In genomic region chr3:117063910-117064309, GRCh38 we compare ENCODE assay signal across 16 cellular contexts.
A peak's percentile ranks its signal among the peaks of the same experiment; 100 is the strongest.
DNase-seq lines count a peak whose midpoint lies in the region; ATAC-seq and TF ChIP-seq lines count a peak whose summit lies in the region.
"Had no signal": no experiment of that assay in that cellular context is flagged by ENCODE, and none has a peak within 500 bp of the region (broad histone marks: within the 10 kb centered on the region; RNA-seq: fewer than 3 reads in every experiment).

No MANE protein-coding gene starts in this region.

- dilution Hi-C loops in IMR-90 (cut with HindIII; ENCODE audit: low sequenced_read_pairs, unreplicated experiment): no loop called here

- no peak overlapping the region for H2AFZ ChIP-seq in IMR-90 (replicated peaks; ENCODE audit: low read length, poor library complexity)
- H2AFZ ChIP-seq: parathyroid adenoma had no signal

- H3K9me3 ChIP-seq in IMR-90 (ENCODE audit: control insufficient read depth, insufficient read depth, low read length): no peaks in the 10 kb centered on the region
- H3K9me3 ChIP-seq in gastrocnemius medialis: no peaks in the 10 kb centered on the region
- H3K9me3 ChIP-seq: BE2C had no signal

- H3K4me1 ChIP-seq in IMR-90 (ENCODE audit: control insufficient read depth, insufficient read depth, low read length) (peaks cover 4% of the 10 kb centered on the region; the same call in 1 of the 2 replicates), gastrocnemius medialis (no peaks in the 10 kb centered on the region)
- H3K4me1 ChIP-seq: parathyroid adenoma had no signal

- no peak overlapping the region for H3K4me2 ChIP-seq in IMR-90 (ENCODE audit: low read depth, low read length)

- 17% methylated on average over 1 of the region's 1 CpG; no CpG with 5 or more reads in 1 of the 2 experiments for WGBS in IMR-90 (ENCODE audit: extremely low coverage in 2 of 2, insufficient read length in 1 of 2), 2 experiments

- H2BK20ac ChIP-seq in IMR-90 (ENCODE audit: low read depth, low read length): no peak overlapping the region

- H3K79me1 ChIP-seq in IMR-90 (ENCODE audit: low read depth in 1 of 2, low read length in 2 of 2): no peaks in the 10 kb centered on the region

- no TSS peak for BruUV-seq in IMR-90 (replicated peaks; lab: Mats Ljungman, UMichigan)

- TF ChIP-seq RAD21 in IMR-90 (IDR thresholded peaks at IDR 0.05; ENCODE audit: low read length): no peak

- H3K14ac ChIP-seq in IMR-90 (replicated peaks; ENCODE audit: low read depth, low read length): no peak overlapping the region

- H3K4me3 ChIP-seq in IMR-90 (ENCODE audit: insufficient read depth, low read depth, low read length) (no peak overlapping the region), astrocyte of the cerebellum (ENCODE audit: low read depth, low read length) (no peak overlapping the region), gastrocnemius medialis (no peak overlapping the region)

- no peak overlapping the region for H2AK9ac ChIP-seq in IMR-90 (replicated peaks; ENCODE audit: low read depth, low read length, poor library complexity)

- TF ChIP-seq CTCF in IMR-90 (conservative IDR thresholded peaks at IDR 0.05; ENCODE audit: low read depth, low read length) (no peak), astrocyte of the cerebellum (IDR thresholded peaks at IDR 0.05; ENCODE audit: low read depth, low read length, missing control alignments) (no peak), gastrocnemius medialis (IDR thresholded peaks at IDR 0.05 in 4 of 5, conservative IDR thresholded peaks at IDR 0.05 in 1 of 5) (no peak)

- H3K9ac ChIP-seq in IMR-90 (ENCODE audit: low read depth, low read length): no peak overlapping the region
- H3K9ac ChIP-seq: parathyroid adenoma had no signal

- ATAC-seq in IMR-90 (ENCODE audit: low read depth): peak; percentile 59
- peak; percentile 52 for ATAC-seq in left ventricle myocardium superior
- ATAC-seq in gastrocnemius medialis: peak; percentile 46 to 54

- no peak overlapping the region for H2BK5ac ChIP-seq in IMR-90 (ENCODE audit: low read depth, low read length, poor library complexity, severe bottlenecking)

- H4K20me1 ChIP-seq in IMR-90 (ENCODE audit: insufficient read depth, low read length): no peaks in the 10 kb centered on the region

- CTCF ChIA-PET in IMR-90 (lab: Yijun Ruan, JAX): no interaction called here

- DNase-seq in IMR-90: peak; percentile 70
- DNase-seq in astrocyte of the cerebellum (ENCODE audit: low read depth): peak; percentile 1
- DNase-seq in left ventricle myocardium superior: no peak
- no peak for DNase-seq in gastrocnemius medialis
- no peak for DNase-seq in pons (ENCODE audit: low spot score)
- no peak for DNase-seq in activated CD4-positive, alpha-beta T cell treated with anti-CD3 and anti-CD28 coated beads for 4 hours
- DNase-seq in stimulated activated CD4-positive, alpha-beta T cell treated with anti-CD3 and anti-CD28 coated beads, Interleukin-4, amount 100 ng/mL, for 24 hours: no peak
- DNase-seq: activated CD4-positive, alpha-beta T cell treated with anti-CD3 and anti-CD28 coated beads, Interleukin-2, amount 10 ng/mL, durations not matched to agents 24 days and 14 days; activated CD8-positive, alpha-beta memory T cell treated with anti-CD3 and anti-CD28 coated beads, Interleukin-2, amount 50 U/mL, for 4 hours; activated effector memory CD4-positive, alpha-beta T cell treated with anti-CD3 and anti-CD28 coated beads, Interleukin-2, amount 50 U/mL, for 16 hours; amygdala; BE2C; NCI-H1092; small intestine; stimulated activated CD4-positive, alpha-beta T cell treated with anti-CD3 and anti-CD28 coated beads, Interleukin-4, amount 100 ng/mL, for 4 hours had no signal

- intact Hi-C loops in IMR-90 (cut with micrococcal nuclease) (no loop called here), left ventricle myocardium superior (cut with micrococcal nuclease) (no loop called here), gastrocnemius medialis (cut with DNase I; ENCODE audit: low total_unique reads) (no loop called here)

- no peaks in the 10 kb centered on the region for H3K27me3 ChIP-seq in IMR-90 (ENCODE audit: control insufficient read depth, insufficient read depth, low read length)
- H3K27me3 ChIP-seq in gastrocnemius medialis: no peaks in the 10 kb centered on the region
- H3K27me3 ChIP-seq: BE2C had no signal

- in situ Hi-C loops in IMR-90 (cut with MboI; ENCODE audit: low sequenced_read_pairs) (no loop called here), astrocyte of the cerebellum (cut with HindIII; ENCODE audit: low sequenced_read_pairs) (no loop called here), gastrocnemius medialis (cut with MboI; ENCODE audit: low sequenced_read_pairs in 4 of 4) (no loop called here)

- H4K8ac ChIP-seq in IMR-90 (ENCODE audit: low read depth in 2 of 2, low read length in 2 of 2): no peak overlapping the region

- H3K36me3 ChIP-seq in IMR-90 (ENCODE audit: control insufficient read depth, insufficient read depth, low read length) (no peaks in the 10 kb centered on the region), gastrocnemius medialis (no peaks in the 10 kb centered on the region)
- H3K36me3 ChIP-seq: BE2C had no signal

- no peak overlapping the region for H3K56ac ChIP-seq in IMR-90 (ENCODE audit: extremely low read depth, insufficient read depth, low read length)

- H3K27ac ChIP-seq in IMR-90 (ENCODE audit: insufficient read depth, low read length) (peak overlapping the region; percentile 76; the same call in 1 of the 2 replicates), gastrocnemius medialis (no peak overlapping the region)
- H3K27ac ChIP-seq: parathyroid adenoma had no signal

- no peak overlapping the region for H2BK15ac ChIP-seq in IMR-90 (ENCODE audit: low read depth, low read length)

- H4K5ac ChIP-seq in IMR-90 (ENCODE audit: low read depth, low read length): peak overlapping the region; percentile 69; the same call in 1 of the 2 replicates

- POLR2A ChIA-PET in IMR-90 (lab: Charles Lee; ENCODE audit: unreplicated experiment): no interaction called here

- no peak overlapping the region for H2BK120ac ChIP-seq in IMR-90 (ENCODE audit: low read depth, low read length)

- TF ChIP-seq POLR2A in IMR-90 (IDR thresholded peaks at IDR 0.05; ENCODE audit: low read depth, low read length) (no peak), gastrocnemius medialis (IDR thresholded peaks at IDR 0.05) (no peak)

- H3K23ac ChIP-seq in IMR-90 (ENCODE audit: low read depth, low read length): no peak overlapping the region

- no peaks in the 10 kb centered on the region for H3K9me1 ChIP-seq in IMR-90 (ENCODE audit: insufficient read depth, low read length)

- H3K4ac ChIP-seq in IMR-90 (ENCODE audit: low read depth, low read length): no peak overlapping the region

- no peak overlapping the region for H2AK5ac ChIP-seq in IMR-90 (ENCODE audit: low read depth, low read length)

- no peak overlapping the region for H4K91ac ChIP-seq in IMR-90 (ENCODE audit: insufficient read depth, low read depth, low read length)

- peak overlapping the region; percentile 78; the same call in 1 of the 2 replicates for H3K18ac ChIP-seq in IMR-90 (ENCODE audit: low read depth, low read length)

TF ChIP-seq in IMR-90, 13 proteins besides CTCF, POLR2A, EP300 and RAD21:
- no peak for TF ChIP-seq RCOR1 (IDR thresholded peaks at IDR 0.05; ENCODE audit: insufficient replicate concordance, low read length)
- TF ChIP-seq USF2 (IDR thresholded peaks at IDR 0.05; ENCODE audit: low read depth, low read length): no peak
- TF ChIP-seq SMC3 (IDR thresholded peaks at IDR 0.05; ENCODE audit: low read depth, low read length): no peak
- TF ChIP-seq NFE2L2 (IDR thresholded peaks at IDR 0.05; ENCODE audit: low read depth, low read length): no peak
- TF ChIP-seq CHD1 (IDR thresholded peaks at IDR 0.05; ENCODE audit: low read depth, low read length): no peak
- TF ChIP-seq MXI1 (IDR thresholded peaks at IDR 0.05; ENCODE audit: borderline replicate concordance, low read depth, low read length): no peak
- TF ChIP-seq MAFK (IDR thresholded peaks at IDR 0.05; ENCODE audit: low read depth, low read length): no peak
- no peak for TF ChIP-seq RFX5 (IDR thresholded peaks at IDR 0.05; ENCODE audit: low read depth, low read length)
- TF ChIP-seq ELK1 (IDR thresholded peaks at IDR 0.05; ENCODE audit: borderline replicate concordance, low read depth, low read length): no peak
- TF ChIP-seq BHLHE40 (IDR thresholded peaks at IDR 0.05; ENCODE audit: low read depth, low read length): no peak
- no peak for TF ChIP-seq MAZ (IDR thresholded peaks at IDR 0.05; ENCODE audit: borderline replicate concordance, low read depth, low read length)
- no peak for TF ChIP-seq FOS (IDR thresholded peaks at IDR 0.05; ENCODE audit: low read depth, low read length)
- no peak for TF ChIP-seq CEBPB (IDR thresholded peaks at IDR 0.05; ENCODE audit: low read depth, low read length)

Comparison
In these comparisons a context has a peak if more than half of its experiments do, and no peak if none do; other contexts are left out.
1. DNase-seq: peak in IMR-90 (single experiment) and astrocyte of the cerebellum (single experiment); none in left ventricle myocardium superior (single experiment), gastrocnemius medialis (0 of 2), pons (single experiment), activated CD4-positive, alpha-beta T cell treated with anti-CD3 and anti-CD28 coated beads for 4 hours (0 of 2) and stimulated activated CD4-positive, alpha-beta T cell treated with anti-CD3 and anti-CD28 coated beads, Interleukin-4, amount 100 ng/mL, for 24 hours (single experiment).
2. Peak in every context shown above with its lines, with median percentiles within 50 percentile points of each other: ATAC-seq.